Comparison of ENCODE assay signal across 1 cellular context in genomic region chr4:108749119-108749518, GRCh38.
TF ChIP-seq lines count a peak whose summit lies in the region.

No MANE protein-coding gene starts in this region.

TF ChIP-seq in GM23338, 12 proteins besides CTCF, POLR2A, EP300 and RAD21 (continued from another document):
- no peak for TF ChIP-seq REST (IDR thresholded peaks at IDR 0.05; ENCODE audit: unreplicated experiment)
- TF ChIP-seq ZNF462 (CRISPR knock-in tag; IDR thresholded peaks at IDR 0.05) = no peak
- no peak for TF ChIP-seq EZH2 (IDR thresholded peaks at IDR 0.05; ENCODE audit: low read depth, unreplicated experiment)
- TF ChIP-seq EZH2phosphoT487 (IDR thresholded peaks at IDR 0.05; ENCODE audit: unreplicated experiment) = no peak
- no peak for TF ChIP-seq ETS1 (IDR thresholded peaks at IDR 0.05)
- TF ChIP-seq ZNF114 (CRISPR knock-in tag; IDR thresholded peaks at IDR 0.05) = no peak
- TF ChIP-seq JUNB (IDR thresholded peaks at IDR 0.05; ENCODE audit: unreplicated experiment) = no peak
- TF ChIP-seq CREB1 (CRISPR knock-in tag; IDR thresholded peaks at IDR 0.05; ENCODE audit: low read depth) = no peak
TF ChIP-seq in GM23338: peak in this region for 0.
